8 cellular contexts compared by ENCODE assay signal in genomic region chr1:110672753-110673108, GRCh38. TPM values are rescaled to one million over a fixed set of nuclear protein-coding genes. Genes with fewer than 3 reads are reported as not detected.
DNase-seq lines count a peak whose midpoint lies in the region; ATAC-seq, FAIRE-seq and TF ChIP-seq lines count a peak whose summit lies in the region.

No MANE protein-coding gene starts in this region.

- peak overlapping the region; percentile 81 for H3K4me2 ChIP-seq in DND-41 (ENCODE audit: insufficient read depth, low read length)
- peak overlapping the region; percentile 99 for H3K4me2 ChIP-seq in GM12878 (ENCODE audit: control insufficient read depth, insufficient read depth)

- in situ Hi-C loops in GM12878 (cut with MboI), result no loop called here

- SMC1A ChIA-PET in GM12878 (lab: Charles Lee; ENCODE audit: uncharacterized antibody, unreplicated experiment), result interaction anchor here (0.9 to 1.4 kb wide), 3 partner anchors 15 to 28 kb away, joined by 3 to 4 read pairs (median 3); no protein-coding TSS in a partner anchor

- CTCF ChIA-PET in GM12878 (lab: Yijun Ruan, JAX), result interaction anchor here (0.6 to 1.2 kb wide), 2 partner anchors 25 to 35 kb away, joined by 3 to 4 read pairs; no protein-coding TSS in a partner anchor

- no peak for FAIRE-seq in GM12878 (lab: Jason Lieb, UNC)

- TF ChIP-seq POLR2A in GM12878 (IDR thresholded peaks at IDR 0.05; ENCODE audit: low read depth, low read length), result no peak

- TF ChIP-seq CTCF in DND-41 (IDR thresholded peaks at IDR 0.05; ENCODE audit: borderline replicate concordance, extremely low read depth, low read length, poor library complexity, severe bottlenecking) (no peak), GM12878 (IDR thresholded peaks at IDR 0.05 in 2 of 3, conservative IDR thresholded peaks at IDR 0.05 in 1 of 3; ENCODE audit: control insufficient read depth in 2 of 3, extremely low read depth in 1 of 3, insufficient read depth in 1 of 3, low read depth in 3 of 3, low read length in 3 of 3) (no peak)

- peak overlapping the region; percentile 67 for H2AFZ ChIP-seq in DND-41 (ENCODE audit: low read depth, low read length)
- H2AFZ ChIP-seq in GM12878 (ENCODE audit: control insufficient read depth, low read depth, low read length), result peak overlapping the region; percentile 85

- POLR2A ChIA-PET in GM12878 (lab: Charles Lee), result interaction anchor here (1.6 kb wide), 1 partner anchor 31 kb away, joined by 3 read pairs; no protein-coding TSS in a partner anchor

- H3K36me3 ChIP-seq in DND-41 (ENCODE audit: insufficient read depth, low read length), result no peaks in the 10 kb centered on the region; the same call in 1 of the 2 replicates
- H3K36me3 ChIP-seq in GM12878 (ENCODE audit: control insufficient read depth in 2 of 2, insufficient read depth in 2 of 2, low read length in 1 of 2), result no peaks in the 10 kb centered on the region
- no peaks in the 10 kb centered on the region for H3K36me3 ChIP-seq in subcutaneous abdominal adipose tissue (ENCODE audit: control insufficient read depth in 5 of 5, insufficient read depth in 5 of 5, low read length in 5 of 5)

- H3K9ac ChIP-seq in DND-41 (ENCODE audit: low read depth, low read length), result peak overlapping the region; percentile 52
- peak overlapping the region; percentile 37; the same call in 1 of the 2 replicates for H3K9ac ChIP-seq in GM12878 (ENCODE audit: control insufficient read depth, insufficient read depth, low read length)
- no peak overlapping the region for H3K9ac ChIP-seq in subcutaneous abdominal adipose tissue (ENCODE audit: low read length in 5 of 5)

- H3K27ac ChIP-seq in DND-41 (ENCODE audit: low read length), result peak overlapping the region; percentile 86
- peak overlapping the region; percentile 59 for H3K27ac ChIP-seq in GM12878 (ENCODE audit: control insufficient read depth, insufficient read depth)
- no peak overlapping the region for H3K27ac ChIP-seq in subcutaneous abdominal adipose tissue (ENCODE audit: low read depth, low read length)

- H3K79me2 ChIP-seq in DND-41 (ENCODE audit: insufficient read depth, low read length) (peaks cover 4% of the 10 kb centered on the region; the same call in 1 of the 2 replicates), GM12878 (ENCODE audit: control insufficient read depth, insufficient read depth, low read length) (peaks cover 6% of the 10 kb centered on the region)

- H3K9me3 ChIP-seq in DND-41 (ENCODE audit: insufficient read depth, low read length, severe bottlenecking), result no peaks in the 10 kb centered on the region
- H3K9me3 ChIP-seq in GM12878 (replicated peaks; ENCODE audit: control insufficient read depth, insufficient read depth, low read length), result no peaks in the 10 kb centered on the region; the same call in 2 of the 3 replicates
- peaks cover 0 to 4% (median 0%) of the 10 kb centered on the region in 5 donors for H3K9me3 ChIP-seq in subcutaneous abdominal adipose tissue (ENCODE audit: control insufficient read depth in 5 of 5, low read length in 5 of 5)

- TF ChIP-seq EP300 in GM12878 (IDR thresholded peaks at IDR 0.05; ENCODE audit: borderline replicate concordance in 1 of 2, control insufficient read depth in 1 of 2, low read depth in 2 of 2, low read length in 2 of 2), result no peak

- H3K4me3 ChIP-seq in DND-41 (ENCODE audit: low read depth in 1 of 2, low read length in 2 of 2) (peak overlapping the region; percentile 20 to 56), GM12878 (peak overlapping the region; percentile 64), subcutaneous abdominal adipose tissue (ENCODE audit: low read depth in 1 of 5, low read length in 5 of 5) (peak overlapping the region in 3 of 5 donors; percentile 14 to 73 (median 57))

- H4K20me1 ChIP-seq in DND-41 (ENCODE audit: insufficient read depth, low read length) (no peaks in the 10 kb centered on the region), GM12878 (ENCODE audit: control insufficient read depth, insufficient read depth) (no peaks in the 10 kb centered on the region)

- no TSS peak for BruUV-seq in GM12878 (replicated peaks; lab: Mats Ljungman, UMichigan)

- peak; percentile 70 for ATAC-seq in DND-41 (ENCODE audit: insufficient read depth, low read depth)
- ATAC-seq in GM19452 (IDR thresholded peaks at IDR 0.05; ENCODE audit: unreplicated experiment), result peak; percentile 45
- ATAC-seq in GM12878, result peak; percentile 69
- no peak for ATAC-seq in Right ventricle myocardium superior (ENCODE audit: poor library complexity)

- no peak for TF ChIP-seq RAD21 in GM12878 (IDR thresholded peaks at IDR 0.05; ENCODE audit: insufficient read depth, low read depth, low read length)

- H3K27me3 ChIP-seq in DND-41 (ENCODE audit: insufficient read depth, low read length, poor library complexity), result peaks cover 30% of the 10 kb centered on the region
- H3K27me3 ChIP-seq in GM12878 (replicated peaks in 1 of 2; ENCODE audit: control insufficient read depth in 2 of 2, insufficient read depth in 2 of 2, low read length in 1 of 2), result peaks cover 0 to 4% of the 10 kb centered on the region in 2 experiments; a peak in 2 of 4 replicates
- peaks cover 21 to 34% (median 31%) of the 10 kb centered on the region in 5 donors for H3K27me3 ChIP-seq in subcutaneous abdominal adipose tissue (ENCODE audit: control insufficient read depth in 5 of 5, insufficient read depth in 4 of 5, low read length in 5 of 5)

- RAD21 ChIA-PET in GM12878 (lab: Charles Lee; ENCODE audit: unreplicated experiment), result no interaction called here

- WGBS in GM12878 (ENCODE audit: insufficient coverage, insufficient replicate concordance, low lambda C conversion rate, missing lambda C conversion rate), result 2% methylated on average over 4 of the region's 4 CpGs

- H3K4me1 ChIP-seq in DND-41 (ENCODE audit: insufficient read depth, low read length), result peaks cover 67% of the 10 kb centered on the region
- peaks cover 29% of the 10 kb centered on the region for H3K4me1 ChIP-seq in GM12878 (ENCODE audit: control insufficient read depth, insufficient read depth, low read length)
- peaks cover 0 to 28% (median 18%) of the 10 kb centered on the region in 5 donors for H3K4me1 ChIP-seq in subcutaneous abdominal adipose tissue (ENCODE audit: control insufficient read depth in 5 of 5, insufficient read depth in 5 of 5, low read length in 5 of 5)

- DNase-seq in DND-41, result peak; percentile 29
- DNase-seq in MV-4-11 (lab: John Stamatoyannopoulos, UW), result peak; percentile 90
- DNase-seq in GM12878 (ENCODE audit: low read depth, low spot score), result peak; percentile 37
- no peak for DNase-seq in NCI-H146 treated with DMSO at 0.1 percent for 48 hours (lab: John Stamatoyannopoulos, UW; ENCODE audit: unreplicated experiment)
- DNase-seq in DMS153 treated with DMSO at 0.1 percent for 48 hours (lab: John Stamatoyannopoulos, UW; ENCODE audit: unreplicated experiment), result no peak
- no peak for DNase-seq in Right ventricle myocardium superior

- intact Hi-C loops in GM12878 (cut with micrococcal nuclease; ENCODE audit: unreplicated experiment), result loop anchor here (2.0 kb wide), 1 partner anchor 38 kb away; no protein-coding TSS in a partner anchor
- intact Hi-C loops in Right ventricle myocardium superior (cut with DNase I), result no loop called here

TF ChIP-seq in GM12878, 131 proteins besides CTCF, POLR2A, EP300 and RAD21:
- TF ChIP-seq SPI1 (IDR thresholded peaks at IDR 0.05; ENCODE audit: borderline replicate concordance, insufficient read depth, low read depth, low read length) (peak; percentile 74), TBL1XR1 (IDR thresholded peaks at IDR 0.05; ENCODE audit: low read depth, low read length) (no peak), SMAD1 (IDR thresholded peaks at IDR 0.05; ENCODE audit: low read depth, partially characterized antibody) (no peak), EED (IDR thresholded peaks at IDR 0.05; ENCODE audit: low read depth) (0 out of 2 replicates have a peak, but pooled peaks have one; percentile 1)

RNA-seq across cellular contexts. Expression of gene KCNA3, which starts 2.0 kb away (rescaled TPM):
- total RNA-seq in GM12878 (2013; cell fraction: nucleolus; rRNA removed), result 5.5 and 5.9 TPM in 2 replicates
- total RNA-seq in GM12878 (2014; rRNA removed), result 2.3 and 2.5 TPM in 2 replicates
- total RNA-seq in GM12878 (2014; rRNA removed; fragmentation: Illumina TruSeq; extraction: Trizol), result 1.7 TPM in 2 replicates
- 3.1 and 3.3 TPM in 2 replicates for total RNA-seq in GM12878 (2021)
- 0.89 TPM for polyA plus RNA-seq in GM12878 (2011; ENCODE audit: low read depth)
- polyA plus RNA-seq in GM12878 (2011; rRNA removed), result 0.30 and 0.53 TPM in 2 replicates
- 0.45 and 0.46 TPM in 2 replicates for polyA plus RNA-seq in GM12878 (2011; cell fraction: cytosol; rRNA removed)
- 0.57 and 0.75 TPM in 2 replicates for polyA plus RNA-seq in GM12878 (2011; cell fraction: nucleus; rRNA removed)
- polyA plus RNA-seq in GM12878 (2012), result 1.0 and 1.6 TPM in 2 replicates
- 1.4 and 1.7 TPM in 2 replicates for polyA plus RNA-seq in GM12878 (2014; fragmentation: Illumina TruSeq; extraction: Trizol)
- polyA plus RNA-seq in GM12878 (2014; fragmentation: Nextera tagmentation; extraction: Ambion mirVana), result under 1 TPM; 0.10 to 0.26 TPM
- 1.6 and 1.9 TPM in 2 replicates for polyA plus RNA-seq in GM12878 (2014; rRNA removed)
- polyA plus RNA-seq in GM12878 (2016; fragmentation: Nextera tagmentation; extraction: Ambion mirVana), result 1 to 10 TPM; 1.6 to 1.7 TPM
- polyA minus RNA-seq in GM12878 (2011; rRNA and poly(A)+ RNA removed), result 1.8 and 2.3 TPM in 2 replicates
- polyA minus RNA-seq in GM12878 (2011; cell fraction: cytosol; rRNA and poly(A)+ RNA removed), result 0.83 TPM in 1 of 2 replicates, not detected in the other
- polyA minus RNA-seq in GM12878 (2011; cell fraction: nucleus; rRNA and poly(A)+ RNA removed), result 1.8 and 3.3 TPM in 2 replicates
- total RNA-seq in Right ventricle myocardium superior, result 0.24 TPM

Comparison
In these comparisons a context has a peak if more than half of its experiments do, and no peak if none do; other contexts are left out.
1. DNase-seq: peak in DND-41 (single experiment), MV-4-11 (single experiment) and GM12878 (single experiment); none in NCI-H146 treated with DMSO at 0.1 percent for 48 hours (single experiment), DMS153 treated with DMSO at 0.1 percent for 48 hours (single experiment) and Right ventricle myocardium superior (single experiment).
2. H3K9ac ChIP-seq: peak in DND-41 (single experiment) and GM12878 (single experiment); none in subcutaneous abdominal adipose tissue (0 of 5).
3. Peak in every context shown above with its lines, with median percentiles within 50 percentile points of each other: H3K4me3 ChIP-seq.